ENCODE assay signal across 15 cellular contexts in genomic region chr17:15456486-15456885, GRCh38. TPM values are rescaled to one million over a fixed set of nuclear protein-coding genes. Genes with fewer than 3 reads are reported as not detected.
DNase-seq lines count a peak whose midpoint lies in the region; ATAC-seq and TF ChIP-seq lines count a peak whose summit lies in the region.
"Had no signal": no experiment of that assay in that cellular context is flagged by ENCODE, and none has a peak within 500 bp of the region (broad histone marks: within the 10 kb centered on the region; RNA-seq: fewer than 3 reads in every experiment).

No MANE protein-coding gene starts in this region.

- intact Hi-C loops in IMR-90 (cut with micrococcal nuclease), result loop anchor here (2.0 to 5.0 kb wide), 2 partner anchors 22 to 961 kb away; partner anchors contain the start of gene TRPV2
- intact Hi-C loops in posterior vena cava (cut with DNase I), result loop anchor here in 1 of 2 donors (5.0 kb wide), 1 partner anchor 194 kb away; no protein-coding TSS in a partner anchor
- intact Hi-C loops in prostate gland (cut with DNase I), result loop anchor here (2.0 to 10.0 kb wide), 2 partner anchors 102 to 196 kb away; no protein-coding TSS in a partner anchor
- intact Hi-C loops in OCI-LY7 (cut with micrococcal nuclease; ENCODE audit: unreplicated experiment), result no loop called here
- intact Hi-C loops in activated CD8-positive, alpha-beta T cell treated with anti-CD3 and anti-CD28 coated beads for 36 hours (cut with micrococcal nuclease), result no loop called here

- H2BK20ac ChIP-seq in IMR-90 (ENCODE audit: low read depth, low read length), result peak overlapping the region; percentile 90

- peak overlapping the region; percentile 88 for H2BK120ac ChIP-seq in IMR-90 (ENCODE audit: low read depth, low read length)

- TF ChIP-seq POLR2A in IMR-90 (IDR thresholded peaks at IDR 0.05; ENCODE audit: low read depth, low read length) (no peak), suprapubic skin (IDR thresholded peaks at IDR 0.05) (no peak), prostate gland (IDR thresholded peaks at IDR 0.05) (no peak)

- peak overlapping the region; percentile 76 for H3K14ac ChIP-seq in IMR-90 (replicated peaks; ENCODE audit: low read depth, low read length)

- H4K20me1 ChIP-seq in IMR-90 (ENCODE audit: insufficient read depth, low read length), result no peaks in the 10 kb centered on the region
- no peaks in the 10 kb centered on the region for H4K20me1 ChIP-seq in fibroblast of lung (ENCODE audit: control insufficient read depth, extremely low read depth, insufficient read depth, low read length)
- no peaks in the 10 kb centered on the region for H4K20me1 ChIP-seq in OCI-LY7 (ENCODE audit: insufficient read depth, low read length)

- peak overlapping the region; percentile 73; the same call in 1 of the 3 replicates for H2BK15ac ChIP-seq in IMR-90 (ENCODE audit: low read depth, low read length)

- peak overlapping the region; percentile 55; the same call in 1 of the 2 replicates for H4K5ac ChIP-seq in IMR-90 (ENCODE audit: low read depth, low read length)

- dilution Hi-C loops in IMR-90 (cut with HindIII; ENCODE audit: low sequenced_read_pairs, unreplicated experiment), result no loop called here

- peak overlapping the region; percentile 5; the same call in 1 of the 2 replicates for H3K56ac ChIP-seq in IMR-90 (ENCODE audit: extremely low read depth, insufficient read depth, low read length)

- H3K9me3 ChIP-seq in IMR-90 (ENCODE audit: control insufficient read depth, insufficient read depth, low read length) (peaks cover 3% of the 10 kb centered on the region), fibroblast of lung (ENCODE audit: control insufficient read depth, insufficient read depth, low read depth, low read length) (no peaks in the 10 kb centered on the region), muscle layer of colon (ENCODE audit: low read length) (no peaks in the 10 kb centered on the region), suprapubic skin (no peaks in the 10 kb centered on the region), prostate gland (no peaks in the 10 kb centered on the region), OCI-LY7 (ENCODE audit: low read length) (no peaks in the 10 kb centered on the region)

- CTCF ChIA-PET in IMR-90 (lab: Yijun Ruan, JAX), result interaction anchor here (0.6 to 2.3 kb wide), 6 partner anchors 20 to 199 kb away, joined by 3 to 11 read pairs (median 4); no protein-coding TSS in a partner anchor
- CTCF ChIA-PET in OCI-LY7 (lab: Charles Lee; ENCODE audit: unreplicated experiment), result no interaction called here
- CTCF ChIA-PET in activated CD8-positive, alpha-beta T cell treated with anti-CD3 and anti-CD28 coated beads for 36 hours (lab: Charles Lee), result no interaction called here

- no CpG with 5 or more reads among the region's 6 CpGs for WGBS in IMR-90 (ENCODE audit: extremely low coverage in 2 of 2, insufficient read length in 1 of 2), 2 experiments
- 75% methylated on average over 6 of the region's 6 CpGs for WGBS in suprapubic skin
- WGBS in prostate gland, result 80% methylated on average over 6 of the region's 6 CpGs

- peak overlapping the region; percentile 66; the same call in 1 of the 2 replicates for H3K27ac ChIP-seq in IMR-90 (ENCODE audit: insufficient read depth, low read length)
- H3K27ac ChIP-seq in fibroblast of lung (ENCODE audit: insufficient read depth, low read length), result peak overlapping the region; percentile 60
- H3K27ac ChIP-seq in muscle layer of colon (ENCODE audit: low read depth, low read length), result peak overlapping the region; percentile 78
- H3K27ac ChIP-seq in suprapubic skin, result peak overlapping the region; percentile 79
- peak overlapping the region in 1 of 2 donors; percentile 47 for H3K27ac ChIP-seq in prostate gland
- no peak overlapping the region for H3K27ac ChIP-seq in OCI-LY7 (ENCODE audit: low read depth, low read length, poor library complexity, severe bottlenecking)

- DNase-seq in IMR-90 (no peak), fibroblast of lung (ENCODE audit: low read depth in 2 of 2) (no peak), suprapubic skin (ENCODE audit: low spot score in 2 of 2) (peak in 1 of 2 donors; percentile 85), posterior vena cava (ENCODE audit: low spot score) (no peak), prostate gland (ENCODE audit: low spot score) (no peak), OCI-LY7 (ENCODE audit: low spot score) (no peak)
- DNase-seq in activated CD8-positive, alpha-beta T cell treated with anti-CD3 and anti-CD28 coated beads for 36 hours, result no peak
- DNase-seq: activated CD4-positive, alpha-beta T cell treated with anti-CD3 and anti-CD28 coated beads, Interleukin-2, amount 10 ng/mL, durations not matched to agents 24 days and 14 days; effector memory CD4-positive, alpha-beta T cell; NCI-H524 treated with DMSO at 0.1 percent for 48 hours had no signal

- H3K9ac ChIP-seq in IMR-90 (ENCODE audit: low read depth, low read length), result no peak overlapping the region
- H3K9ac ChIP-seq in fibroblast of lung (ENCODE audit: insufficient read depth, low read length), result no peak overlapping the region
- H3K9ac ChIP-seq in muscle layer of colon (ENCODE audit: low read length), result no peak overlapping the region

- peaks cover 21% of the 10 kb centered on the region for H3K36me3 Mint-ChIP-seq in activated CD8-positive, alpha-beta T cell treated with anti-CD3 and anti-CD28 coated beads for 36 hours (ENCODE audit: low read depth)

- no peak overlapping the region for H3K27ac Mint-ChIP-seq in activated CD8-positive, alpha-beta T cell treated with anti-CD3 and anti-CD28 coated beads for 36 hours
- H3K27ac Mint-ChIP-seq: activated CD4-positive, alpha-beta T cell treated with anti-CD3 and anti-CD28 coated beads, Interleukin-2, amount 10 ng/mL, durations not matched to agents 24 days and 14 days; activated T-helper 17 cell treated with anti-CD3 and anti-CD28 coated beads, Interleukin-2, amount 50 U/mL, for 72 hours had no signal

- no peak for TF ChIP-seq EP300 in suprapubic skin (IDR thresholded peaks at IDR 0.05)

- peaks cover 18% of the 10 kb centered on the region; the same call in 1 of the 2 replicates for H3K9me1 ChIP-seq in IMR-90 (ENCODE audit: insufficient read depth, low read length)

- H3K4me3 Mint-ChIP-seq in activated CD8-positive, alpha-beta T cell treated with anti-CD3 and anti-CD28 coated beads for 36 hours, result no peak overlapping the region
- H3K4me3 Mint-ChIP-seq: activated CD4-positive, alpha-beta T cell treated with anti-CD3 and anti-CD28 coated beads, Interleukin-2, amount 10 ng/mL, durations not matched to agents 24 days and 14 days; activated T-helper 17 cell treated with anti-CD3 and anti-CD28 coated beads, Interleukin-2, amount 50 U/mL, for 72 hours; neural crest cell had no signal

- TF ChIP-seq CTCF in IMR-90 (conservative IDR thresholded peaks at IDR 0.05; ENCODE audit: low read depth, low read length) (no peak), fibroblast of lung (conservative IDR thresholded peaks at IDR 0.05 in 1 of 2, IDR thresholded peaks at IDR 0.05 in 1 of 2; ENCODE audit: low read depth in 1 of 2, low read length in 2 of 2) (no peak), suprapubic skin (IDR thresholded peaks at IDR 0.05) (no peak), prostate gland (IDR thresholded peaks at IDR 0.05) (no peak), OCI-LY7 (conservative IDR thresholded peaks at IDR 0.05; ENCODE audit: low read length) (no peak)
- no peak for TF ChIP-seq CTCF in activated CD8-positive, alpha-beta T cell treated with anti-CD3 and anti-CD28 coated beads for 36 hours (IDR thresholded peaks at IDR 0.05)

- no peak overlapping the region for H2BK5ac ChIP-seq in IMR-90 (ENCODE audit: low read depth, low read length, poor library complexity, severe bottlenecking)

- in situ Hi-C loops in IMR-90 (cut with MboI; ENCODE audit: low sequenced_read_pairs), result no loop called here

- H3K23ac ChIP-seq in IMR-90 (ENCODE audit: low read depth, low read length), result peak overlapping the region; percentile 80; the same call in 1 of the 2 replicates

- H2AK9ac ChIP-seq in IMR-90 (replicated peaks; ENCODE audit: low read depth, low read length, poor library complexity), result no peak overlapping the region

- no peaks in the 10 kb centered on the region for H3K27me3 ChIP-seq in IMR-90 (ENCODE audit: control insufficient read depth, insufficient read depth, low read length)
- no peaks in the 10 kb centered on the region for H3K27me3 ChIP-seq in fibroblast of lung (ENCODE audit: control insufficient read depth, insufficient read depth, low read length)
- no peaks in the 10 kb centered on the region for H3K27me3 ChIP-seq in muscle layer of colon (ENCODE audit: control insufficient read depth in 1 of 2, insufficient read depth in 2 of 2, low read length in 2 of 2)
- H3K27me3 ChIP-seq in suprapubic skin, result no peaks in the 10 kb centered on the region
- no peaks in the 10 kb centered on the region for H3K27me3 ChIP-seq in prostate gland (replicated peaks; ENCODE audit: insufficient read depth)

- peak overlapping the region; percentile 73 for H3K18ac ChIP-seq in IMR-90 (ENCODE audit: low read depth, low read length)

- POLR2A ChIA-PET in IMR-90 (lab: Charles Lee; ENCODE audit: unreplicated experiment), result interaction anchor here (1.5 kb wide), 1 partner anchor 194 kb away, joined by 4 read pairs; no protein-coding TSS in a partner anchor
- POLR2A ChIA-PET in OCI-LY7 (lab: Charles Lee), result interaction anchor here (1.4 kb wide), 1 partner anchor 18 kb away, joined by 3 read pairs; no protein-coding TSS in a partner anchor
- POLR2A ChIA-PET in activated CD8-positive, alpha-beta T cell treated with anti-CD3 and anti-CD28 coated beads for 36 hours (lab: Charles Lee), result no interaction called here

- H3K4me3 ChIP-seq in IMR-90 (ENCODE audit: insufficient read depth, low read depth, low read length) (no peak overlapping the region), fibroblast of lung (replicated peaks in 1 of 4; ENCODE audit: control extremely low read depth in 1 of 4, insufficient read depth in 1 of 4, low read depth in 3 of 4, low read length in 4 of 4) (no peak overlapping the region), muscle layer of colon (ENCODE audit: low read depth in 1 of 2, low read length in 2 of 2) (peak overlapping the region in 1 of 2 donors; percentile 50), suprapubic skin (no peak overlapping the region), prostate gland (no peak overlapping the region), OCI-LY7 (ENCODE audit: low read depth, low read length, poor library complexity, severe bottlenecking) (no peak overlapping the region)

- H3K4me1 ChIP-seq in IMR-90 (ENCODE audit: control insufficient read depth, insufficient read depth, low read length) (peaks cover 22% of the 10 kb centered on the region), fibroblast of lung (ENCODE audit: control insufficient read depth, extremely low read depth, insufficient read depth, low read length) (peaks cover 17% of the 10 kb centered on the region), muscle layer of colon (ENCODE audit: insufficient read depth, low read length) (peaks cover 34% of the 10 kb centered on the region), suprapubic skin (peaks cover 41% of the 10 kb centered on the region), prostate gland (replicated peaks) (peaks cover 5% of the 10 kb centered on the region), OCI-LY7 (ENCODE audit: insufficient read depth, low read length, poor library complexity, severe bottlenecking) (no peaks in the 10 kb centered on the region)

- H3K79me2 ChIP-seq in fibroblast of lung (ENCODE audit: control insufficient read depth, insufficient read depth, low read length) (no peaks in the 10 kb centered on the region), OCI-LY7 (ENCODE audit: insufficient read depth, low read depth, low read length) (no peaks in the 10 kb centered on the region)

- peak overlapping the region; percentile 79 for H3K4ac ChIP-seq in IMR-90 (ENCODE audit: low read depth, low read length)

- H2AK5ac ChIP-seq in IMR-90 (ENCODE audit: low read depth, low read length), result peak overlapping the region; percentile 94

- H3K4me2 ChIP-seq in IMR-90 (ENCODE audit: low read depth, low read length), result no peak overlapping the region
- H3K4me2 ChIP-seq in fibroblast of lung (ENCODE audit: extremely low read depth, insufficient read depth, low read length), result peak overlapping the region; percentile 64
- no peak overlapping the region for H3K4me2 ChIP-seq in OCI-LY7 (ENCODE audit: low read length)

- ATAC-seq in IMR-90 (ENCODE audit: low read depth), result no peak
- no peak for ATAC-seq in activated CD8-positive, alpha-beta T cell treated with anti-CD3 and anti-CD28 coated beads for 36 hours
- ATAC-seq: activated T-helper 17 cell treated with anti-CD3 and anti-CD28 coated beads, Interleukin-2, amount 50 U/mL, for 72 hours; Panc1 had no signal

- H3K36me3 ChIP-seq in IMR-90 (ENCODE audit: control insufficient read depth, insufficient read depth, low read length), result peaks cover 3% of the 10 kb centered on the region; the same call in 1 of the 2 replicates
- no peaks in the 10 kb centered on the region for H3K36me3 ChIP-seq in fibroblast of lung (ENCODE audit: control insufficient read depth, insufficient read depth, low read length)
- no peaks in the 10 kb centered on the region for H3K36me3 ChIP-seq in muscle layer of colon (ENCODE audit: insufficient read depth, low read length)
- H3K36me3 ChIP-seq in suprapubic skin, result no peaks in the 10 kb centered on the region
- no peaks in the 10 kb centered on the region for H3K36me3 ChIP-seq in prostate gland
- H3K36me3 ChIP-seq in OCI-LY7 (ENCODE audit: insufficient read depth, low read length), result no peaks in the 10 kb centered on the region

- H3K27me3 Mint-ChIP-seq in activated CD8-positive, alpha-beta T cell treated with anti-CD3 and anti-CD28 coated beads for 36 hours, result no peaks in the 10 kb centered on the region
- H3K27me3 Mint-ChIP-seq: activated CD4-positive, alpha-beta T cell treated with anti-CD3 and anti-CD28 coated beads, Interleukin-2, amount 10 ng/mL, durations not matched to agents 24 days and 14 days; activated T-helper 17 cell treated with anti-CD3 and anti-CD28 coated beads, Interleukin-2, amount 50 U/mL, for 72 hours; type B pancreatic cell had no signal

- peaks cover 10% of the 10 kb centered on the region for H3K9me3 Mint-ChIP-seq in activated CD8-positive, alpha-beta T cell treated with anti-CD3 and anti-CD28 coated beads for 36 hours
- H3K9me3 Mint-ChIP-seq: type B pancreatic cell had no signal

- no TSS peak for BruUV-seq in IMR-90 (replicated peaks; lab: Mats Ljungman, UMichigan)
- BruUV-seq in OCI-LY7 (replicated peaks; lab: Mats Ljungman, UMichigan), result no TSS peak

- H4K8ac ChIP-seq in IMR-90 (ENCODE audit: low read depth in 2 of 2, low read length in 2 of 2), result peak overlapping the region; percentile 51 to 73; a peak in 2 of 4 replicates

- H4K91ac ChIP-seq in IMR-90 (ENCODE audit: insufficient read depth, low read depth, low read length), result peak overlapping the region; percentile 91

- no peaks in the 10 kb centered on the region for H3K79me1 ChIP-seq in IMR-90 (ENCODE audit: low read depth in 1 of 2, low read length in 2 of 2)

- H2AFZ ChIP-seq in IMR-90 (replicated peaks; ENCODE audit: low read length, poor library complexity) (no peak overlapping the region), fibroblast of lung (ENCODE audit: low read length) (no peak overlapping the region), OCI-LY7 (ENCODE audit: low read length) (no peak overlapping the region)

- H3K4me1 Mint-ChIP-seq in activated CD8-positive, alpha-beta T cell treated with anti-CD3 and anti-CD28 coated beads for 36 hours (ENCODE audit: low read depth), result no peaks in the 10 kb centered on the region
- H3K4me1 Mint-ChIP-seq: activated CD4-positive, alpha-beta T cell treated with anti-CD3 and anti-CD28 coated beads, Interleukin-2, amount 10 ng/mL, durations not matched to agents 24 days and 14 days had no signal

- no peak for TF ChIP-seq RAD21 in IMR-90 (IDR thresholded peaks at IDR 0.05; ENCODE audit: low read length)

- H3K9me2 ChIP-seq in OCI-LY7 (ENCODE audit: insufficient read depth, low read length), result no peaks in the 10 kb centered on the region

RNA-seq across cellular contexts. Expression of gene CDRT4, which starts 10.9 kb away (rescaled TPM):
- total RNA-seq in IMR-90 (2012; rRNA removed), result 0.56 and 0.90 TPM in 2 replicates
- polyA plus RNA-seq in IMR-90 (2012; rRNA removed), result 2.7 and 3.7 TPM in 2 replicates
- polyA plus RNA-seq in IMR-90 (2012; cell fraction: cytosol; rRNA removed), result 0.13 and 0.50 TPM in 2 replicates
- polyA plus RNA-seq in IMR-90 (2012; cell fraction: nucleus; rRNA removed; ENCODE audit: low replicate concordance), result 27.7 and 76.4 TPM in 2 replicates
- 0.77 and 2.3 TPM in 2 replicates for total RNA-seq in fibroblast of lung
- 0.19 and 0.49 TPM in 2 replicates for polyA plus RNA-seq in fibroblast of lung
- 0.56 TPM in 1 of 2 replicates, not detected in the other for polyA plus RNA-seq in fibroblast of lung (2012)
- polyA minus RNA-seq in fibroblast of lung (ENCODE audit: low replicate concordance), result 4.2 and 4.9 TPM in 2 replicates
- total RNA-seq in suprapubic skin, result 10 to 100 TPM in 2 of 4 donors, 1 to 10 TPM in 2; 7.1 to 23.8 (median 8.8) TPM
- total RNA-seq in posterior vena cava, result 1 to 10 TPM; 4.5 TPM
- 10 to 100 TPM in 1 of 2 donors, 1 to 10 TPM in 1; 8.5 to 13.0 TPM for total RNA-seq in prostate gland
- 0.31 and 1.7 TPM in 2 replicates for total RNA-seq in OCI-LY7 (2014; rRNA removed; shearing (Covaris generic))
- total RNA-seq in OCI-LY7 (2022), result 6.2 and 7.1 TPM in 2 replicates
- total RNA-seq in activated CD8-positive, alpha-beta T cell treated with anti-CD3 and anti-CD28 coated beads for 36 hours, result 1 to 10 TPM; 3.6 to 3.7 TPM

Comparison
In these comparisons a context has a peak if more than half of its experiments do, and no peak if none do; other contexts are left out.
1. intact Hi-C loops: an anchor here in IMR-90 (2.0 to 5.0 kb wide) and prostate gland (2.0 to 10.0 kb wide); none called in OCI-LY7 and activated CD8-positive, alpha-beta T cell treated with anti-CD3 and anti-CD28 coated beads for 36 hours.